Comparison of ENCODE assay signal across 26 cellular contexts in the genomic region with DNA sequence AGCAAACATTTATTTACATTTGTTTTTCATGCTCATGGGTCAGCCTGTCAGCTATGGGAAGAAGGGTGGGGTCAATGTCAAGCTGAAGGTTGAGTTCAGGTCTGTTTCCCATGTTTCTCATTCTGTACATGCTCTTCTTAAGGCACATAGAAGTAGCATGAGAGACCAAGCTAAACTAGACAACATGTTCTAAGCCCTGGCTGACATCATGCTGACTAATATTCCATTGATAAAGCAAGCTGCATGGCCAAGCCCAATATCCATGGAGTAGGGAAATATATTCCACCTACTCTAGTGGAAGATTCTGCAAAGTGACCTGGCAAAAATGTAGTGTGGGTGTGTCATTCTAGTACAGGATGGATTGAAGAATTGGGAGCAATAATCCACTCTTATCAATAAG.
"Had no signal": no experiment of that assay in that cellular context is flagged by ENCODE, and none has a peak within 500 bp of the region (broad histone marks: within the 10 kb centered on the region; RNA-seq: fewer than 3 reads in every experiment).

No MANE protein-coding gene starts in this region.

- H3K4me3 Mint-ChIP-seq: activated B cell treated with CpG ODN at 0.5 μM for 24 hours; activated CD4-positive, alpha-beta T cell treated with anti-CD3 and anti-CD28 coated beads for 36 hours; activated CD8-positive, alpha-beta T cell treated with anti-CD3 and anti-CD28 coated beads, Interleukin-2, amount 10 ng/mL, durations not matched to agents 7 days and 5 days; activated naive CD4-positive, alpha-beta T cell treated with anti-CD3 and anti-CD28 coated beads, Interleukin-2, amount 10 ng/mL, durations not matched to agents 7 days and 5 days; activated naive CD8-positive, alpha-beta T cell treated with anti-CD3 and anti-CD28 coated beads, Interleukin-2, amount 10 ng/mL, durations not matched to agents 7 days and 5 days; endodermal cell; natural killer cell; neural progenitor cell had no signal

- H3K27ac Mint-ChIP-seq: activated B cell treated with CpG ODN at 0.5 μM for 24 hours; activated CD4-positive, alpha-beta T cell treated with anti-CD3 and anti-CD28 coated beads for 36 hours; activated naive CD4-positive, alpha-beta T cell treated with anti-CD3 and anti-CD28 coated beads, Interleukin-2, amount 10 ng/mL, durations not matched to agents 7 days and 5 days; activated naive CD8-positive, alpha-beta T cell treated with anti-CD3 and anti-CD28 coated beads, Interleukin-2, amount 10 ng/mL, durations not matched to agents 7 days and 5 days; endodermal cell; neural progenitor cell had no signal

- H3K4me2 ChIP-seq: neural progenitor cell had no signal

- H2AFZ ChIP-seq: neural progenitor cell had no signal

- H3K4me1 Mint-ChIP-seq: endodermal cell had no signal

- H3K4me1 ChIP-seq: gastrocnemius medialis, left lung, lower lobe of right lung, right atrium auricular region, testis, uterus had no signal

- H3K27me3 Mint-ChIP-seq: activated B cell treated with CpG ODN at 0.5 μM for 24 hours; activated CD4-positive, alpha-beta T cell treated with anti-CD3 and anti-CD28 coated beads for 36 hours; activated naive CD4-positive, alpha-beta T cell treated with anti-CD3 and anti-CD28 coated beads, Interleukin-2, amount 10 ng/mL, durations not matched to agents 7 days and 5 days; activated naive CD8-positive, alpha-beta T cell treated with anti-CD3 and anti-CD28 coated beads, Interleukin-2, amount 10 ng/mL, durations not matched to agents 7 days and 5 days had no signal

- H3K4me3 ChIP-seq: esophagus muscularis mucosa, gastrocnemius medialis, left lung, lower lobe of right lung, neural progenitor cell, right atrium auricular region, spleen, testis, uterus had no signal

- FAIRE-seq: astrocyte, islet of Langerhans had no signal

- H3K27me3 ChIP-seq: brain microvascular endothelial cell, left lung, neural progenitor cell, right atrium auricular region, spleen, testis, uterus had no signal

- H3K27ac ChIP-seq: brain microvascular endothelial cell, esophagus muscularis mucosa, gastrocnemius medialis, left lung, lower lobe of right lung, neural progenitor cell, right atrium auricular region, spleen, testis, uterus had no signal

- DNase-seq: activated B cell treated with CpG ODN at 0.5 μM for 24 hours; activated CD4-positive, alpha-beta T cell treated with anti-CD3 and anti-CD28 coated beads for 36 hours; activated CD8-positive, alpha-beta T cell treated with anti-CD3 and anti-CD28 coated beads, Interleukin-2, amount 10 ng/mL, durations not matched to agents 7 days and 5 days; activated gamma-delta T cell; activated naive CD4-positive, alpha-beta T cell treated with anti-CD3 and anti-CD28 coated beads, Interleukin-2, amount 10 ng/mL, durations not matched to agents 7 days and 5 days; activated naive CD8-positive, alpha-beta T cell treated with anti-CD3 and anti-CD28 coated beads, Interleukin-2, amount 10 ng/mL, durations not matched to agents 7 days and 5 days; amniotic stem cell; brain microvascular endothelial cell; cortex of kidney; endodermal cell; gastrocnemius medialis; glutamatergic neuron; left lung; lower lobe of right lung; mesendoderm; natural killer cell; spleen; stimulated activated naive CD8-positive, alpha-beta T cell treated with anti-CD3 and anti-CD28 coated beads, Interleukin-15, Interleukin-2, amounts not matched to agents 100 U/mL and 50 U/mL, for 24 hours; testis; trophoblast cell; uterus had no signal

- H3K36me3 ChIP-seq: brain microvascular endothelial cell, esophagus muscularis mucosa, gastrocnemius medialis, lower lobe of right lung, neural progenitor cell, right atrium auricular region, uterus had no signal

- H3K9me3 ChIP-seq: esophagus muscularis mucosa, gastrocnemius medialis, left lung, lower lobe of right lung, right atrium auricular region, testis, uterus had no signal
